9 cellular contexts compared by ENCODE assay signal in genomic region chr9:136373300-136374182, GRCh38. TPM values are rescaled to one million over a fixed set of nuclear protein-coding genes. Genes with fewer than 3 reads are reported as not detected.
DNase-seq lines count a peak whose midpoint lies in the region; ATAC-seq and TF ChIP-seq lines count a peak whose summit lies in the region.
"Had no signal": no experiment of that assay in that cellular context is flagged by ENCODE, and none has a peak within 500 bp of the region (broad histone marks: within the 10 kb centered on the region; RNA-seq: fewer than 3 reads in every experiment).

TSS of gene CARD9 (minus strand) at chr9:136373669. CDS start at chr9:136372078, 1,591 bp downstream.

- CTCF ChIA-PET in activated naive CD4-positive, alpha-beta T cell treated with anti-CD3 and anti-CD28 coated beads for 36 hours (lab: Charles Lee): interaction anchor here (0.8 kb wide), 1 partner anchor 298 kb away, joined by 3 read pairs; no protein-coding TSS in a partner anchor

- peak within 1 kb of the TSS; percentile 50 for H3K4me3 Mint-ChIP-seq in natural killer cell treated with Interleukin-12 subunit alpha and Interleukin-12 subunit beta and Interleukin-15 and Interleukin-18, amount 100 ng/mL, for 72 hours
- no peak within 1 kb of the TSS for H3K4me3 Mint-ChIP-seq in activated naive CD4-positive, alpha-beta T cell treated with anti-CD3 and anti-CD28 coated beads for 36 hours

- ATAC-seq in natural killer cell treated with Interleukin-12 subunit alpha and Interleukin-12 subunit beta and Interleukin-15 and Interleukin-18, amount 100 ng/mL, for 72 hours: peak; percentile 69 to 75
- ATAC-seq in GM21529 (IDR thresholded peaks at IDR 0.05; ENCODE audit: unreplicated experiment): no peak

- no peak within 1 kb of the TSS for H3K27ac Mint-ChIP-seq in natural killer cell treated with Interleukin-12 subunit alpha and Interleukin-12 subunit beta and Interleukin-15 and Interleukin-18, amount 100 ng/mL, for 72 hours
- no peak within 1 kb of the TSS for H3K27ac Mint-ChIP-seq in activated naive CD4-positive, alpha-beta T cell treated with anti-CD3 and anti-CD28 coated beads for 36 hours

- H3K4me1 Mint-ChIP-seq in natural killer cell treated with Interleukin-12 subunit alpha and Interleukin-12 subunit beta and Interleukin-15 and Interleukin-18, amount 100 ng/mL, for 72 hours (ENCODE audit: low read depth in 2 of 2): no peaks in the 10 kb centered on the region
- no peaks in the 10 kb centered on the region for H3K4me1 Mint-ChIP-seq in activated naive CD4-positive, alpha-beta T cell treated with anti-CD3 and anti-CD28 coated beads for 36 hours (ENCODE audit: low read depth)

- no peak for TF ChIP-seq CTCF in C4-2B (conservative IDR thresholded peaks at IDR 0.05)
- TF ChIP-seq CTCF in coronary artery (IDR thresholded peaks at IDR 0.05): no peak

- H3K9me3 Mint-ChIP-seq in natural killer cell treated with Interleukin-12 subunit alpha and Interleukin-12 subunit beta and Interleukin-15 and Interleukin-18, amount 100 ng/mL, for 72 hours: no peaks in the 10 kb centered on the region
- H3K9me3 Mint-ChIP-seq in activated naive CD4-positive, alpha-beta T cell treated with anti-CD3 and anti-CD28 coated beads for 36 hours: no peaks in the 10 kb centered on the region

- peak; percentile 63 for DNase-seq in NCI-H1694 treated with DMSO at 0.1 percent for 48 hours (lab: John Stamatoyannopoulos, UW)
- no peak for DNase-seq in coronary artery (ENCODE audit: low spot score)
- DNase-seq in natural killer cell treated with Interleukin-12 subunit alpha and Interleukin-12 subunit beta and Interleukin-15 and Interleukin-18, amount 100 ng/mL, for 72 hours (ENCODE audit: low spot score): no peak
- no peak for DNase-seq in AML-193 (lab: John Stamatoyannopoulos, UW)
- DNase-seq in activated naive CD4-positive, alpha-beta T cell treated with anti-CD3 and anti-CD28 coated beads for 36 hours: no peak
- no peak for DNase-seq in GM19240 (ENCODE audit: insufficient read length, low spot score)
- DNase-seq: NCI-H510A treated with DMSO at 0.1 percent for 48 hours had no signal

- H3K27me3 Mint-ChIP-seq in natural killer cell treated with Interleukin-12 subunit alpha and Interleukin-12 subunit beta and Interleukin-15 and Interleukin-18, amount 100 ng/mL, for 72 hours: no peaks in the 10 kb centered on the region
- H3K27me3 Mint-ChIP-seq in activated naive CD4-positive, alpha-beta T cell treated with anti-CD3 and anti-CD28 coated beads for 36 hours (ENCODE audit: low read depth): no peaks in the 10 kb centered on the region

- H3K27ac ChIP-seq in C4-2B: peak within 1 kb of the TSS; percentile 69
- peak within 1 kb of the TSS in 1 of 2 donors; percentile 41 for H3K27ac ChIP-seq in coronary artery

- H3K4me3 ChIP-seq in coronary artery: peak within 1 kb of the TSS; percentile 61

- H3K36me3 Mint-ChIP-seq in natural killer cell treated with Interleukin-12 subunit alpha and Interleukin-12 subunit beta and Interleukin-15 and Interleukin-18, amount 100 ng/mL, for 72 hours: no peaks in the 10 kb centered on the region
- H3K36me3 Mint-ChIP-seq in activated naive CD4-positive, alpha-beta T cell treated with anti-CD3 and anti-CD28 coated beads for 36 hours (ENCODE audit: low read depth): peaks cover 2% of the 10 kb centered on the region

- intact Hi-C loops in activated naive CD4-positive, alpha-beta T cell treated with anti-CD3 and anti-CD28 coated beads for 36 hours (cut with micrococcal nuclease): no loop called here

RNA-seq across cellular contexts. Expression of gene CARD9, which starts in this region (rescaled TPM):
- total RNA-seq in natural killer cell treated with Interleukin-12 subunit alpha and Interleukin-12 subunit beta and Interleukin-15 and Interleukin-18, amount 100 ng/mL, for 72 hours: 1 to 10 TPM; 2.8 to 9.4 TPM
- under 1 TPM; 0.12 to 0.22 TPM for total RNA-seq in activated naive CD4-positive, alpha-beta T cell treated with anti-CD3 and anti-CD28 coated beads for 36 hours
